In genomic region chr17:4953461-4953961, GRCh38 we compare ENCODE assay signal across 11 cellular contexts. TPM values are rescaled to one million over a fixed set of nuclear protein-coding genes. Genes with fewer than 3 reads are reported as not detected.
DNase-seq lines count a peak whose midpoint lies in the region; ATAC-seq and TF ChIP-seq lines count a peak whose summit lies in the region.
"Had no signal": no experiment of that assay in that cellular context is flagged by ENCODE, and none has a peak within 500 bp of the region (broad histone marks: within the 10 kb centered on the region; RNA-seq: fewer than 3 reads in every experiment).

No MANE protein-coding gene starts in this region.

- TF ChIP-seq POLR2A in adrenal gland (IDR thresholded peaks at IDR 0.05): no peak

- 75 to 78% (median 75%) methylated on average over 13 of the region's 13 CpGs for WGBS in adrenal gland, 4 donors

- ATAC-seq in Right ventricle myocardium inferior (no peak), upper lobe of right lung (no peak)
- ATAC-seq: stimulated activated naive B cell treated with anti-CD40 and anti-IgM and Interleukin-4, amounts not matched to agents 10 μg/mL and 1 μg/mL and 100 μg/mL, for 72 hours had no signal

- H3K4me3 ChIP-seq in cardiac muscle cell (no peak overlapping the region), upper lobe of right lung (no peak overlapping the region), adrenal gland (no peak overlapping the region)

- no peaks in the 10 kb centered on the region for H3K9me3 ChIP-seq in cardiac muscle cell (ENCODE audit: low read depth)
- no peaks in the 10 kb centered on the region for H3K9me3 ChIP-seq in upper lobe of right lung
- no peaks in the 10 kb centered on the region for H3K9me3 ChIP-seq in adrenal gland (replicated peaks in 1 of 3)

- no peak for TF ChIP-seq CTCF in cardiac muscle cell (IDR thresholded peaks at IDR 0.05; ENCODE audit: low read depth, low read length)
- no peak for TF ChIP-seq CTCF in upper lobe of right lung (IDR thresholded peaks at IDR 0.05)
- no peak for TF ChIP-seq CTCF in adrenal gland (IDR thresholded peaks at IDR 0.05)

- intact Hi-C loops in Right ventricle myocardium inferior (cut with DNase I) (no loop called here), upper lobe of right lung (cut with DNase I) (no loop called here), adrenal gland (cut with DNase I) (no loop called here)

- H3K27me3 ChIP-seq in cardiac muscle cell: no peaks in the 10 kb centered on the region
- H3K27me3 ChIP-seq in upper lobe of right lung: no peaks in the 10 kb centered on the region
- H3K27me3 ChIP-seq in adrenal gland: no peaks in the 10 kb centered on the region

- H3K36me3 ChIP-seq in cardiac muscle cell (peaks cover 22% of the 10 kb centered on the region), upper lobe of right lung (peaks cover under 1% of the 10 kb centered on the region), adrenal gland (replicated peaks in 1 of 2) (no peaks in the 10 kb centered on the region)

- DNase-seq in cardiac muscle cell (ENCODE audit: low read depth in 1 of 2, low spot score in 1 of 2) (peak in 1 of 2 donors; percentile 51), Right ventricle myocardium inferior (ENCODE audit: missing footprints) (no peak), astrocyte of the hippocampus (ENCODE audit: low read depth, low spot score) (peak; percentile 62), left kidney (ENCODE audit: low read depth, low spot score) (peak; percentile 71), upper lobe of right lung (no peak), NCI-H1694 (lab: John Stamatoyannopoulos, UW) (no peak), adrenal gland (no peak)
- no peak for DNase-seq in stimulated activated CD4-positive, alpha-beta T cell treated with anti-CD3 and anti-CD28 coated beads, Interleukin-2, amount 100 ng/mL, for 48 hours
- DNase-seq: activated naive CD4-positive, alpha-beta T cell treated with anti-CD3 and anti-CD28 coated beads for 36 hours; stimulated activated naive B cell treated with anti-CD40 and anti-IgM and Interleukin-4, amounts not matched to agents 10 μg/mL and 1 μg/mL and 100 μg/mL, for 72 hours; T-helper 9 cell had no signal

- H3K27ac ChIP-seq in cardiac muscle cell (peak overlapping the region; percentile 94), upper lobe of right lung (peak overlapping the region; percentile 36), adrenal gland (no peak overlapping the region)

- H3K4me1 ChIP-seq in cardiac muscle cell (ENCODE audit: low read depth): peaks cover 37% of the 10 kb centered on the region
- H3K4me1 ChIP-seq in upper lobe of right lung: peaks cover 15% of the 10 kb centered on the region
- peaks cover 12 to 13% of the 10 kb centered on the region in 2 donors for H3K4me1 ChIP-seq in adrenal gland (replicated peaks in 1 of 2)

RNA-seq across cellular contexts. Expression of gene ENO3, which starts 2.6 kb away (rescaled TPM):
- total RNA-seq in cardiac muscle cell: 595 and 1,068 TPM in 2 replicates
- 955 and 1,853 TPM in 2 replicates for polyA plus RNA-seq in cardiac muscle cell
- total RNA-seq in Right ventricle myocardium inferior: 549 TPM
- 8.6 TPM for total RNA-seq in upper lobe of right lung
- 10 to 100 TPM in 2 of 8 donors, 1 to 10 TPM in 6; 1.6 to 13.6 (median 4.2) TPM for total RNA-seq in adrenal gland
- polyA plus RNA-seq in adrenal gland: 10 to 100 TPM in 2 of 3 donors, 1 to 10 TPM in 1; 2.5 to 64.8 (median 22.0) TPM

RNA-seq across cellular contexts. Expression of gene PFN1, which starts 5.2 kb away (rescaled TPM):
- total RNA-seq in cardiac muscle cell (1,337 and 2,688 TPM in 2 replicates), Right ventricle myocardium inferior (218 TPM), upper lobe of right lung (457 TPM), adrenal gland (1,000 to 10,000 TPM in 1 of 8 donors, 100 to 1,000 TPM in 7; 357 to 1,056 (median 454) TPM)
- polyA plus RNA-seq in cardiac muscle cell (1,185 and 1,476 TPM in 2 replicates), adrenal gland (100 to 1,000 TPM; 310 to 593 (median 390) TPM)

RNA-seq across cellular contexts. Expression of gene RNF167, which starts 13.4 kb away (rescaled TPM):
- total RNA-seq in cardiac muscle cell (67.4 and 73.4 TPM in 2 replicates), Right ventricle myocardium inferior (91.8 TPM), upper lobe of right lung (92.9 TPM), adrenal gland (100 to 1,000 TPM in 4 of 8 donors, 10 to 100 TPM in 4; 46.7 to 130 (median 94.5) TPM)
- polyA plus RNA-seq in cardiac muscle cell (71.4 and 77.1 TPM in 2 replicates), adrenal gland (100 to 1,000 TPM; 134 to 252 (median 240) TPM)

RNA-seq across cellular contexts. Expression of gene SLC25A11, which starts 13.7 kb away (rescaled TPM):
- 118 and 127 TPM in 2 replicates for total RNA-seq in cardiac muscle cell
- polyA plus RNA-seq in cardiac muscle cell: 223 and 229 TPM in 2 replicates
- 199 TPM for total RNA-seq in Right ventricle myocardium inferior
- 55.0 TPM for total RNA-seq in upper lobe of right lung
- 10 to 100 TPM; 65.3 to 77.7 (median 68.5) TPM for total RNA-seq in adrenal gland
- 10 to 100 TPM; 37.8 to 57.1 (median 40.3) TPM for polyA plus RNA-seq in adrenal gland

RNA-seq across cellular contexts. Expression of gene SPAG7, which starts 14.1 kb away (rescaled TPM):
- 199 and 227 TPM in 2 replicates for total RNA-seq in cardiac muscle cell
- polyA plus RNA-seq in cardiac muscle cell: 394 and 399 TPM in 2 replicates
- total RNA-seq in Right ventricle myocardium inferior: 166 TPM
- total RNA-seq in upper lobe of right lung: 64.8 TPM
- 10 to 100 TPM; 44.3 to 78.8 (median 63.3) TPM for total RNA-seq in adrenal gland
- 100 to 1,000 TPM in 1 of 3 donors, 10 to 100 TPM in 2; 67.1 to 114 (median 82.9) TPM for polyA plus RNA-seq in adrenal gland

Comparison
In these comparisons a context has a peak if more than half of its experiments do, and no peak if none do; other contexts are left out.
1. DNase-seq: peak in astrocyte of the hippocampus (single experiment) and left kidney (single experiment); none in Right ventricle myocardium inferior (single experiment), upper lobe of right lung (single experiment), NCI-H1694 (single experiment), adrenal gland (0 of 7) and stimulated activated CD4-positive, alpha-beta T cell treated with anti-CD3 and anti-CD28 coated beads, Interleukin-2, amount 100 ng/mL, for 48 hours (0 of 2).
2. H3K27ac ChIP-seq: peak in cardiac muscle cell (single experiment) and upper lobe of right lung (single experiment); none in adrenal gland (0 of 5).
3. RNA of gene ENO3, which starts 2.6 kb away (total RNA-seq): 595 to 1,068 TPM in cardiac muscle cell and 549 TPM in Right ventricle myocardium inferior (single experiment); 8.6 TPM in upper lobe of right lung (single experiment) and 1.6 to 13.6 TPM in adrenal gland; every median in the first group is over 10 times any median in the second.